ENCODE assay signal across 1 cellular context in the genomic region with DNA sequence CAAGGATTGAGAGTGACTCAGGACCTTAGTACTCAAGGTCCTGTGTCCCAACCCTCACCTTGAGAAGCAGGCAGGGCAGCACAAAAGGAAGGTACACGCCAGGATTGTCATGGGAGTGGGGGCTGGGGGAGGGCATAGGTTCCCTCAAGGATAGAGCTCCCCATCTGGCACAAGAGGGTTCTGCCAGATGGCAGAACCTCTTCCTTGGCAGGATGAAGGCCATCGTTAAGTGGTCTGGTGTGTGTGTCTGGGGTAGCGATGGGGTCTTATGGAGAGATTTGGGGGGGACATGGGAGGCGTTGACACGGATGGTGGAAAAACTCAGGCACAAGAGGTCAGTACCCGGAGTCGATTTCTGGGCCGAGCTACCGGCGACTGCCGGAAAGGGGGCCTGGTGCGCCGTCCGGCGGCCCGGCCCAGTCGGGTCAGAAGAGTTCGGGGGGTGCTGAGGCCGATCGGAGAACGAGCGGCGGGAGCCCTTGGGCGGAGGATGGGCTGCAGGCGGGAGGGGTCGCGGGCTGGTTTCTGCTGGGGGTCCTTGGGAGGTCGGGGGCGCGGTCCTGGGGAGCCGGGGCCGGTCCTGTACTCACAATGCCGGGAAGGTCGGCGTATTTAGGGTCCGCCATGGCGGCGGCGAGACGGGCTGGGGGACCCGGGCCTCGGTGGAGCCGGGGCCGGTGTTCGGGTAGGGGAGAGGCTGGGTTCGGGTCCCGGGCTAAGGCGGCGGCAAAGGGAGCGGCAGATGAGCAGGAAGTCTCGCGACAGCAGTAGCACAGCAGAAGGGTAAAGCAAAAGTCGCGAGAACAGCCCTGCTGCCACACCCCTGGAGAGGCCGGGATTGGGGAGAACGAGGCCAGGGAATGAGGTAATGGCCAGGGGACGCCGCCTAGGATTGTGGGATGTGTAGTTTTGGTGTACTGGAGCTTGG.
A peak's percentile ranks its signal among the peaks of the same experiment; 100 is the strongest.
TF ChIP-seq lines count a peak whose summit lies in the region.

A gene (minus strand): TSS at position 755 of the 928 bp plus-strand sequence. CDS start 129 bp downstream, at position 626.

TF ChIP-seq in HepG2, 621 proteins besides CTCF, POLR2A, EP300 and RAD21 (continued from another document and continues in another):
- TF ChIP-seq, protein P1, sequence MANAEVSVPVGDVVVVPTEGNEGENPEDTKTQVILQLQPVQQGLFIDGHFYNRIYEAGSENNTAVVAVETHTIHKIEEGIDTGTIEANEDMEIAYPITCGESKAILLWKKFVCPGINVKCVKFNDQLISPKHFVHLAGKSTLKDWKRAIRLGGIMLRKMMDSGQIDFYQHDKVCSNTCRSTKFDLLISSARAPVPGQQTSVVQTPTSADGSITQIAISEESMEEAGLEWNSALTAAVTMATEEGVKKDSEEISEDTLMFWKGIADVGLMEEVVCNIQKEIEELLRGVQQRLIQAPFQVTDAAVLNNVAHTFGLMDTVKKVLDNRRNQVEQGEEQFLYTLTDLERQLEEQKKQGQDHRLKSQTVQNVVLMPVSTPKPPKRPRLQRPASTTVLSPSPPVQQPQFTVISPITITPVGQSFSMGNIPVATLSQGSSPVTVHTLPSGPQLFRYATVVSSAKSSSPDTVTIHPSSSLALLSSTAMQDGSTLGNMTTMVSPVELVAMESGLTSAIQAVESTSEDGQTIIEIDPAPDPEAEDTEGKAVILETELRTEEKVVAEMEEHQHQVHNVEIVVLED (CRISPR knock-in tag; IDR thresholded peaks at IDR 0.05; ENCODE audit: borderline replicate concordance), result peak; percentile 50; the same call in 1 of the 2 replicates
- TF ChIP-seq ZNF33A (CRISPR knock-in tag; IDR thresholded peaks at IDR 0.05; ENCODE audit: borderline replicate concordance), result no peak
- TF ChIP-seq ZNF619 (CRISPR knock-in tag; IDR thresholded peaks at IDR 0.05), result 0 out of 2 replicates have a peak, but pooled peaks have one; percentile 45
- no peak for TF ChIP-seq ZNF839 (CRISPR knock-in tag; IDR thresholded peaks at IDR 0.05; ENCODE audit: borderline replicate concordance)
- no peak for TF ChIP-seq STAG1 (CRISPR knock-in tag; IDR thresholded peaks at IDR 0.05)
- peak; percentile 76; the same call in 1 of the 2 replicates for TF ChIP-seq JUND (CRISPR knock-in tag; IDR thresholded peaks at IDR 0.05)
- no peak for TF ChIP-seq NR2F2 (IDR thresholded peaks at IDR 0.05; ENCODE audit: borderline replicate concordance, low read depth)
- TF ChIP-seq MBNL3 (CRISPR knock-in tag; conservative IDR thresholded peaks at IDR 0.05), result no peak
- no peak for TF ChIP-seq ZNF737 (CRISPR knock-in tag; IDR thresholded peaks at IDR 0.05; ENCODE audit: borderline replicate concordance)
- no peak for TF ChIP-seq NR2F1 (CRISPR knock-in tag; IDR thresholded peaks at IDR 0.05)
- TF ChIP-seq, protein P2, sequence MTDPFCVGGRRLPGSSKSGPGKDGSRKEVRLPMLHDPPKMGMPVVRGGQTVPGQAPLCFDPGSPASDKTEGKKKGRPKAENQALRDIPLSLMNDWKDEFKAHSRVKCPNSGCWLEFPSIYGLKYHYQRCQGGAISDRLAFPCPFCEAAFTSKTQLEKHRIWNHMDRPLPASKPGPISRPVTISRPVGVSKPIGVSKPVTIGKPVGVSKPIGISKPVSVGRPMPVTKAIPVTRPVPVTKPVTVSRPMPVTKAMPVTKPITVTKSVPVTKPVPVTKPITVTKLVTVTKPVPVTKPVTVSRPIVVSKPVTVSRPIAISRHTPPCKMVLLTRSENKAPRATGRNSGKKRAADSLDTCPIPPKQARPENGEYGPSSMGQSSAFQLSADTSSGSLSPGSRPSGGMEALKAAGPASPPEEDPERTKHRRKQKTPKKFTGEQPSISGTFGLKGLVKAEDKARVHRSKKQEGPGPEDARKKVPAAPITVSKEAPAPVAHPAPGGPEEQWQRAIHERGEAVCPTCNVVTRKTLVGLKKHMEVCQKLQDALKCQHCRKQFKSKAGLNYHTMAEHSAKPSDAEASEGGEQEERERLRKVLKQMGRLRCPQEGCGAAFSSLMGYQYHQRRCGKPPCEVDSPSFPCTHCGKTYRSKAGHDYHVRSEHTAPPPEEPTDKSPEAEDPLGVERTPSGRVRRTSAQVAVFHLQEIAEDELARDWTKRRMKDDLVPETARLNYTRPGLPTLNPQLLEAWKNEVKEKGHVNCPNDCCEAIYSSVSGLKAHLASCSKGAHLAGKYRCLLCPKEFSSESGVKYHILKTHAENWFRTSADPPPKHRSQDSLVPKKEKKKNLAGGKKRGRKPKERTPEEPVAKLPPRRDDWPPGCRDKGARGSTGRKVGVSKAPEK (CRISPR knock-in tag; IDR thresholded peaks at IDR 0.05; ENCODE audit: borderline replicate concordance), result no peak
- TF ChIP-seq, protein P3, sequence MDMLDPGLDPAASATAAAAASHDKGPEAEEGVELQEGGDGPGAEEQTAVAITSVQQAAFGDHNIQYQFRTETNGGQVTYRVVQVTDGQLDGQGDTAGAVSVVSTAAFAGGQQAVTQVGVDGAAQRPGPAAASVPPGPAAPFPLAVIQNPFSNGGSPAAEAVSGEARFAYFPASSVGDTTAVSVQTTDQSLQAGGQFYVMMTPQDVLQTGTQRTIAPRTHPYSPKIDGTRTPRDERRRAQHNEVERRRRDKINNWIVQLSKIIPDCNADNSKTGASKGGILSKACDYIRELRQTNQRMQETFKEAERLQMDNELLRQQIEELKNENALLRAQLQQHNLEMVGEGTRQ (IDR thresholded peaks at IDR 0.05; ENCODE audit: low read depth, low read length), result no peak
- TF ChIP-seq, protein P3 (CRISPR knock-in tag; IDR thresholded peaks at IDR 0.05; ENCODE audit: borderline replicate concordance), result no peak
- TF ChIP-seq SOX6 (IDR thresholded peaks at IDR 0.05), result no peak
- TF ChIP-seq SOX6 (CRISPR knock-in tag; IDR thresholded peaks at IDR 0.05), result peak; percentile 6; the same call in 1 of the 2 replicates
- TF ChIP-seq SP4 (CRISPR knock-in tag; IDR thresholded peaks at IDR 0.05), result peak; percentile 44; the same call in 1 of the 2 replicates
- no peak for TF ChIP-seq ZNF335 (CRISPR knock-in tag; IDR thresholded peaks at IDR 0.05)
- no peak for TF ChIP-seq POLR2AphosphoS2 (IDR thresholded peaks at IDR 0.05; ENCODE audit: low read depth, low read length)
- peak; percentile 9; the same call in 1 of the 2 replicates for TF ChIP-seq HOXA5 (CRISPR knock-in tag; IDR thresholded peaks at IDR 0.05)
- TF ChIP-seq, protein P4, sequence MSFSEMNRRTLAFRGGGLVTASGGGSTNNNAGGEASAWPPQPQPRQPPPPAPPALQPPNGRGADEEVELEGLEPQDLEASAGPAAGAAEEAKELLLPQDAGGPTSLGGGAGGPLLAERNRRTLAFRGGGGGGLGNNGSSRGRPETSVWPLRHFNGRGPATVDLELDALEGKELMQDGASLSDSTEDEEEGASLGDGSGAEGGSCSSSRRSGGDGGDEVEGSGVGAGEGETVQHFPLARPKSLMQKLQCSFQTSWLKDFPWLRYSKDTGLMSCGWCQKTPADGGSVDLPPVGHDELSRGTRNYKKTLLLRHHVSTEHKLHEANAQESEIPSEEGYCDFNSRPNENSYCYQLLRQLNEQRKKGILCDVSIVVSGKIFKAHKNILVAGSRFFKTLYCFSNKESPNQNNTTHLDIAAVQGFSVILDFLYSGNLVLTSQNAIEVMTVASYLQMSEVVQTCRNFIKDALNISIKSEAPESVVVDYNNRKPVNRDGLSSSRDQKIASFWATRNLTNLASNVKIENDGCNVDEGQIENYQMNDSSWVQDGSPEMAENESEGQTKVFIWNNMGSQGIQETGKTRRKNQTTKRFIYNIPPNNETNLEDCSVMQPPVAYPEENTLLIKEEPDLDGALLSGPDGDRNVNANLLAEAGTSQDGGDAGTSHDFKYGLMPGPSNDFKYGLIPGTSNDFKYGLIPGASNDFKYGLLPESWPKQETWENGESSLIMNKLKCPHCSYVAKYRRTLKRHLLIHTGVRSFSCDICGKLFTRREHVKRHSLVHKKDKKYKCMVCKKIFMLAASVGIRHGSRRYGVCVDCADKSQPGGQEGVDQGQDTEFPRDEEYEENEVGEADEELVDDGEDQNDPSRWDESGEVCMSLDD (CRISPR knock-in tag; IDR thresholded peaks at IDR 0.05; ENCODE audit: borderline replicate concordance), result no peak
- TF ChIP-seq ZNF572 (CRISPR knock-in tag; IDR thresholded peaks at IDR 0.05), result no peak
- TF ChIP-seq, protein P5, sequence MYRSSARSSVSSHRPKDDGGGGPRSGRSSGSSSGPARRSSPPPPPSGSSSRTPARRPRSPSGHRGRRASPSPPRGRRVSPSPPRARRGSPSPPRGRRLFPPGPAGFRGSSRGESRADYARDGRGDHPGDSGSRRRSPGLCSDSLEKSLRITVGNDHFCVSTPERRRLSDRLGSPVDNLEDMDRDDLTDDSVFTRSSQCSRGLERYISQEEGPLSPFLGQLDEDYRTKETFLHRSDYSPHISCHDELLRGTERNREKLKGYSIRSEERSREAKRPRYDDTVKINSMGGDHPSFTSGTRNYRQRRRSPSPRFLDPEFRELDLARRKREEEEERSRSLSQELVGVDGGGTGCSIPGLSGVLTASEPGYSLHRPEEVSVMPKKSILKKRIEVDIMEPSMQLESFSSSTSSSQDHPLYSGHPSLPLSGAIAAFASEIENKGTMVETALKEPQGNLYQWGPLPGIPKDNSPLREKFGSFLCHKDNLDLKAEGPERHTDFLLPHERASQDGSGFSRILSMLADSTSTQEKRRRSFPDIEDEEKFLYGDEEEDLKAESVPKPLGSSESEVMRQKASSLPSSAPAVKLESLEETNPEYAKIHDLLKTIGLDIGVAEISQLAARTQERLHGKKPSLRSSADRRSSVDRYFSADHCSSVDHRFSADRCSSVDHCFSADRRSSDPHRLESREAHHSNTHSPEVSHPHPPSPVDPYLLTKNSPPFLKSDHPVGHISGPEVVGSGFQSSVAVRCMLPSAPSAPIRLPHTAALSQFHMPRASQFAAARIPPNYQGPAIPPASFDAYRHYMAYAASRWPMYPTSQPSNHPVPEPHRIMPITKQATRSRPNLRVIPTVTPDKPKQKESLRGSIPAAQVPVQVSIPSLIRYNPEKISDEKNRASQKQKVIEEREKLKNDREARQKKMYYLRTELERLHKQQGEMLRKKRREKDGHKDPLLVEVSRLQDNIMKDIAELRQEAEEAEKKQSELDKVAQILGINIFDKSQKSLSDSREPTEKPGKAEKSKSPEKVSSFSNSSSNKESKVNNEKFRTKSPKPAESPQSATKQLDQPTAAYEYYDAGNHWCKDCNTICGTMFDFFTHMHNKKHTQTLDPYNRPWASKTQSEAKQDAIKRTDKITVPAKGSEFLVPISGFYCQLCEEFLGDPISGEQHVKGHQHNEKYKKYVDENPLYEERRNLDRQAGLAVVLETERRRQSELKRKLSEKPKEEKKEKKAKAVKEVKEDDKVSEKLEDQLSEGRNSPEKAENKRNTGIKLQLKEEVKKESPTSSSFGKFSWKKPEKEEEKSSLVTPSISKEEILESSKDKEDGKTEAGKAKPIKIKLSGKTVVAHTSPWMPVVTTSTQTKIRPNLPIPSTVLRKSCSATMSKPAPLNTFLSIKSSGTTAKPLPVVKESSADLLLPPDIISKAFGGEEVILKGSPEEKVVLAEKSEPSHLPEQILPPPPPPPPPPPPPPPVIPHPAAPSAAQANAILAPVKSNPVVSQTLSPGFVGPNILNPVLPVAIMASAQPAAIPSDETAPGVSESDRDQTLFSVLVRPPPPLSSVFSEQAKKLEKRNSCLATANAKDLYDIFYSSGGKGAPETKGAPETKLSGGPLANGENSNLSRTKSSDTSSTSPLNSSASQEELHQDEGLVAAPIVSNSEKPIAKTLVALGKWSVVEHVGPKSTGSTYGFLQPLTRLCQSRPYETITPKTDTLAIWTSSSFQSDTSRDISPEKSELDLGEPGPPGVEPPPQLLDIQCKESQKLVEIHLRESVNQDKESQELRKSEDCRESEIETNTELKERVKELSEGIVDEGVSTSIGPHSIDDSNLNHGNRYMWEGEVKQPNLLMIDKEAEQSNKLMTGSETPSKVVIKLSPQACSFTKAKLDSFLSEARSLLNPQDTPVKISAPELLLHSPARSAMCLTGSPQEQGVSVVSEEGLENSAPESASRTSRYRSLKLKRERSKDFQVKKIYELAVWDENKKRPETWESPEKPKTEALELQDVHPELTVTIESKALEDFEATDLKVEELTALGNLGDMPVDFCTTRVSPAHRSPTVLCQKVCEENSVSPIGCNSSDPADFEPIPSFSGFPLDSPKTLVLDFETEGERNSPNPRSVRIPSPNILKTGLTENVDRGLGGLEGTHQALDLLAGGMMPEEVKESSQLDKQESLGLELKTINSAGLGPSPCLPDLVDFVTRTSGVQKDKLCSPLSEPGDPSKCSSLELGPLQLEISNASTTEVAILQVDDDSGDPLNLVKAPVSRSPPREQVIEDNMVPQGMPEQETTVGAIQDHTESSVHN (CRISPR knock-in tag; IDR thresholded peaks at IDR 0.05), result no peak
- TF ChIP-seq SIN3A (IDR thresholded peaks at IDR 0.05; ENCODE audit: borderline replicate concordance, low read depth, low read length), result peak; percentile 77
- TF ChIP-seq, protein P6, sequence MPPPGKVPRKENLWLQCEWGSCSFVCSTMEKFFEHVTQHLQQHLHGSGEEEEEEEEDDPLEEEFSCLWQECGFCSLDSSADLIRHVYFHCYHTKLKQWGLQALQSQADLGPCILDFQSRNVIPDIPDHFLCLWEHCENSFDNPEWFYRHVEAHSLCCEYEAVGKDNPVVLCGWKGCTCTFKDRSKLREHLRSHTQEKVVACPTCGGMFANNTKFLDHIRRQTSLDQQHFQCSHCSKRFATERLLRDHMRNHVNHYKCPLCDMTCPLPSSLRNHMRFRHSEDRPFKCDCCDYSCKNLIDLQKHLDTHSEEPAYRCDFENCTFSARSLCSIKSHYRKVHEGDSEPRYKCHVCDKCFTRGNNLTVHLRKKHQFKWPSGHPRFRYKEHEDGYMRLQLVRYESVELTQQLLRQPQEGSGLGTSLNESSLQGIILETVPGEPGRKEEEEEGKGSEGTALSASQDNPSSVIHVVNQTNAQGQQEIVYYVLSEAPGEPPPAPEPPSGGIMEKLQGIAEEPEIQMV (CRISPR knock-in tag; IDR thresholded peaks at IDR 0.05; ENCODE audit: low read depth), result no peak
- TF ChIP-seq RCOR2 (CRISPR knock-in tag; IDR thresholded peaks at IDR 0.05), result peak; percentile 25; the same call in 1 of the 2 replicates
- no peak for TF ChIP-seq ZNF616 (CRISPR knock-in tag; IDR thresholded peaks at IDR 0.05; ENCODE audit: low read depth)
- no peak for TF ChIP-seq ZNF34 (CRISPR knock-in tag; IDR thresholded peaks at IDR 0.05; ENCODE audit: borderline replicate concordance)
- TF ChIP-seq, protein P7, sequence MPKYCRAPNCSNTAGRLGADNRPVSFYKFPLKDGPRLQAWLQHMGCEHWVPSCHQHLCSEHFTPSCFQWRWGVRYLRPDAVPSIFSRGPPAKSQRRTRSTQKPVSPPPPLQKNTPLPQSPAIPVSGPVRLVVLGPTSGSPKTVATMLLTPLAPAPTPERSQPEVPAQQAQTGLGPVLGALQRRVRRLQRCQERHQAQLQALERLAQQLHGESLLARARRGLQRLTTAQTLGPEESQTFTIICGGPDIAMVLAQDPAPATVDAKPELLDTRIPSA (CRISPR knock-in tag; IDR thresholded peaks at IDR 0.05; ENCODE audit: borderline replicate concordance), result no peak
- no peak for TF ChIP-seq BHLHE40 (IDR thresholded peaks at IDR 0.05; ENCODE audit: low read length)
- TF ChIP-seq GATA4 (IDR thresholded peaks at IDR 0.05; ENCODE audit: borderline replicate concordance, low read depth), result no peak
- TF ChIP-seq, protein P8, sequence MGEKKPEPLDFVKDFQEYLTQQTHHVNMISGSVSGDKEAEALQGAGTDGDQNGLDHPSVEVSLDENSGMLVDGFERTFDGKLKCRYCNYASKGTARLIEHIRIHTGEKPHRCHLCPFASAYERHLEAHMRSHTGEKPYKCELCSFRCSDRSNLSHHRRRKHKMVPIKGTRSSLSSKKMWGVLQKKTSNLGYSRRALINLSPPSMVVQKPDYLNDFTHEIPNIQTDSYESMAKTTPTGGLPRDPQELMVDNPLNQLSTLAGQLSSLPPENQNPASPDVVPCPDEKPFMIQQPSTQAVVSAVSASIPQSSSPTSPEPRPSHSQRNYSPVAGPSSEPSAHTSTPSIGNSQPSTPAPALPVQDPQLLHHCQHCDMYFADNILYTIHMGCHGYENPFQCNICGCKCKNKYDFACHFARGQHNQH (CRISPR knock-in tag; IDR thresholded peaks at IDR 0.05), result 0 out of 2 replicates have a peak, but pooled peaks have one; percentile 54
